ENCODE assay signal across 21 cellular contexts in the genomic region with DNA sequence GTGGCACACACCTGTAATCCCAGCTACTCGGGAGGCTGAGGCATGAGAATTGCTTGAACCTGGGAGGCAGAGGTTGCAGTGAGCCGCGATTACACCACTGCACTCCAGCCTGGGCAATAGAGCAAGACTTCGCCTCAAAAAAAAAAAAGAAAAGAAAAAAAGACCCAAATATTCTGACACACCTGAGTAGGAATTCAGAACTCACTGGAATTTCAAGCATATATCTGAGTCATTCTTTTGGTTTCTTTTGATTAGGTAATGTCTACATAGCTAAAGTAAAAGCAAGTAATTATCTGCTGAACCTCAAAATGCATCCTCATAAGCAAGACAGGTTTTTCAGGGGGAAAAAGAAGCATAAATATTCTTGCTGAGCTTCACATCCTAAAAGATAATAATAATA. TPM values are rescaled to one million over a fixed set of nuclear protein-coding genes. Genes with fewer than 3 reads are reported as not detected.
DNase-seq lines count a peak whose midpoint lies in the region; ATAC-seq, FAIRE-seq and TF ChIP-seq lines count a peak whose summit lies in the region.
"Had no signal": no experiment of that assay in that cellular context is flagged by ENCODE, and none has a peak within 500 bp of the region (broad histone marks: within the 10 kb centered on the region; RNA-seq: fewer than 3 reads in every experiment).

No MANE protein-coding gene starts in this region.

- 0 out of 2 replicates have a peak, but pooled peaks cover 8% of the 10 kb centered on the region for H3F3A ChIP-seq in PC-9 (ENCODE audit: insufficient read depth, low read depth)

- H3K4me2 ChIP-seq in PC-9 = 0 out of 2 replicates have a peak overlapping the region, but pooled peaks have one; percentile 22
- H3K4me2 ChIP-seq: BLaER1 had no signal

- peak overlapping the region; percentile 31; the same call in 1 of the 2 replicates for H3K27ac ChIP-seq in PC-9
- H3K27ac ChIP-seq: BLaER1, GM23248, HL-60, SJCRH30 had no signal

- H3K4me3 ChIP-seq in PC-9 = no peak overlapping the region
- H3K4me3 ChIP-seq in bronchial epithelial cell (ENCODE audit: low read depth, low read length) = no peak overlapping the region
- H3K4me3 ChIP-seq: BLaER1, GM12878, GM23248, HAP-1, SJCRH30 had no signal

- no peaks in the 10 kb centered on the region for H3K36me3 ChIP-seq in PC-9 (ENCODE audit: low read depth)
- H3K36me3 ChIP-seq in bronchial epithelial cell (ENCODE audit: control insufficient read depth, insufficient read depth, low read length) = no peaks in the 10 kb centered on the region
- H3K36me3 ChIP-seq: BLaER1, HAP-1, SJCRH30 had no signal

- no peak for ATAC-seq in HG02623 (IDR thresholded peaks at IDR 0.05; ENCODE audit: unreplicated experiment)
- ATAC-seq: CD8-positive, alpha-beta T cell; GM12878 had no signal

- BruUV-seq in PC-9 (replicated peaks; lab: Mats Ljungman, UMichigan) = no TSS peak

- no peaks in the 10 kb centered on the region for H3K27me3 ChIP-seq in PC-9 (ENCODE audit: insufficient read depth, low read depth)
- no peaks in the 10 kb centered on the region for H3K27me3 ChIP-seq in bronchial epithelial cell (ENCODE audit: control insufficient read depth, insufficient read depth, low read length)
- H3K27me3 ChIP-seq: BLaER1, SJCRH30 had no signal

- FAIRE-seq in bronchial epithelial cell (lab: Jason Lieb, UNC) = no peak
- FAIRE-seq: GM12878 had no signal

- intact Hi-C loops in PC-9 (cut with micrococcal nuclease; ENCODE audit: unreplicated experiment) = no loop called here

- POLR2A ChIA-PET in PC-9 (lab: Charles Lee; ENCODE audit: unreplicated experiment) = interaction anchor here (0.6 to 0.7 kb wide), 2 partner anchors 136 to 885 kb away, joined by 4 to 9 read pairs; a partner anchor contains a TSS

- peaks cover 8% of the 10 kb centered on the region for H3K4me1 ChIP-seq in PC-9 (replicated peaks; ENCODE audit: insufficient read depth)
- H3K4me1 ChIP-seq: BLaER1, SJCRH30 had no signal

- no peaks in the 10 kb centered on the region for H3K79me2 ChIP-seq in PC-9 (ENCODE audit: low read depth)

- TF ChIP-seq CTCF in PC-9 (conservative IDR thresholded peaks at IDR 0.05) (no peak), bronchial epithelial cell (IDR thresholded peaks at IDR 0.05; ENCODE audit: insufficient read depth, low read length, severe bottlenecking) (no peak)

- no peaks in the 10 kb centered on the region for H4K20me1 ChIP-seq in PC-9 (ENCODE audit: insufficient read depth)
- H4K20me1 ChIP-seq: BLaER1 had no signal

- DNase-seq in PC-9 (peak; percentile 6 to 88), bronchial epithelial cell (ENCODE audit: low read depth) (peak; percentile 87), kidney glomerular epithelial cell (lab: John Stamatoyannopoulos, UW) (peak; percentile 36), NCI-H2227 (lab: John Stamatoyannopoulos, UW; ENCODE audit: unreplicated experiment) (no peak), cerebellar cortex (ENCODE audit: low spot score) (no peak), NCI-H2171 treated with DMSO at 0.1 percent for 48 hours (lab: John Stamatoyannopoulos, UW) (no peak)
- DNase-seq: CD8-positive, alpha-beta T cell; DND-41; GM23248; KBM-7; NCI-H1105; NCI-H146; NCI-H2029; NCI-H446; NCI-H526; SJCRH30 had no signal

- no peak overlapping the region for H2AFZ ChIP-seq in PC-9
- H2AFZ ChIP-seq: GM23248 had no signal

- CTCF ChIA-PET in PC-9 (lab: Charles Lee) = no interaction called here

- H3K9me3 ChIP-seq in PC-9 (ENCODE audit: insufficient read depth, low read depth) = no peaks in the 10 kb centered on the region
- H3K9me3 ChIP-seq: BLaER1, HAP-1, SJCRH30 had no signal

- H3K9me2 ChIP-seq in PC-9 (ENCODE audit: insufficient read depth) = no peaks in the 10 kb centered on the region

RNA-seq across cellular contexts. Expression of a gene that starts 35.9 kb away (rescaled TPM):
- total RNA-seq in PC-9 (2021) (0.23 and 0.48 TPM in 2 replicates), bronchial epithelial cell (0.13 and 0.26 TPM in 2 replicates)
- total RNA-seq: GM23248 had no signal

Comparison
In these comparisons a context has a peak if more than half of its experiments do, and no peak if none do; other contexts are left out.
1. DNase-seq: peak in PC-9 (2 of 2), bronchial epithelial cell (single experiment) and kidney glomerular epithelial cell (single experiment); none in NCI-H2227 (single experiment), cerebellar cortex (single experiment) and NCI-H2171 treated with DMSO at 0.1 percent for 48 hours (single experiment).